Comparison of ENCODE assay signal across 24 cellular contexts in the genomic region with DNA sequence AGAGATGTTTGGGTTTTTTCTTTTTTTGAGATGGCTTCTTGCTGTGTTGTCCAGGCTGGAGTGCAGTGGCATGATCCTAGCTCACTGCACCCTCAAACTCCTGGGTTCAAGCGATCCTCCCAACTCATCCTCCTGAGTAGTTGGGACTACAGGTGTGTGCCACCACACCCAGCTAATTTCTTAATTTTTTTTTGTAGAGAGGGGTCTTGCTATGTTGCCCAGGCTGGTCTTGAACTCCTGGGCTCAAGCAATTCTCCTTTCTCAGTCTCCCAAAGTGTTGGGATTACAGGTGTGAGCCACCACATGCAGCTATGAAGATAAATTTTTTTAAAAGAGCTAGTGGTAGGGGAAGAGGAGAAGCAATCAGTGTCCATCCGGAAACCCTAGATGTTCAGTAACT.
"Had no signal": no experiment of that assay in that cellular context is flagged by ENCODE, and none has a peak within 500 bp of the region (broad histone marks: within the 10 kb centered on the region; RNA-seq: fewer than 3 reads in every experiment).

No MANE protein-coding gene starts in this region.

- H3K27ac ChIP-seq: coronary artery, esophagus muscularis mucosa, foreskin keratinocyte, gastroesophageal sphincter, heart left ventricle, hepatocyte, left lung, lower lobe of right lung had no signal

- DNase-seq: dermis blood vessel endothelial cell; dorsolateral prefrontal cortex; effector CD4-positive, alpha-beta T cell; effector memory CD4-positive, alpha-beta T cell; foreskin keratinocyte; heart left ventricle; hypothalamus; immature natural killer cell; islet precursor cell; kidney; kidney glomerular epithelial cell; left colon; left lung; left ventricle myocardium superior; lower lobe of right lung; mesenchymal stem cell; mucosa of descending colon had no signal

- H2AFZ ChIP-seq: hepatocyte had no signal

- H3K4me1 ChIP-seq: esophagus muscularis mucosa, gastroesophageal sphincter, heart left ventricle, left lung, lower lobe of right lung had no signal

- FAIRE-seq: colon, endothelial cell of umbilical vein, frontal cortex, kidney had no signal

- H3K9me3 ChIP-seq: esophagus muscularis mucosa, gastroesophageal sphincter, heart left ventricle, left lung, lower lobe of right lung, mucosa of descending colon had no signal

- H3K27me3 ChIP-seq: dorsolateral prefrontal cortex, esophagus muscularis mucosa, foreskin keratinocyte, gastroesophageal sphincter, heart left ventricle, hepatocyte, left lung had no signal

- H3K79me2 ChIP-seq: hepatocyte had no signal

- H3K4me3 ChIP-seq: coronary artery, dorsolateral prefrontal cortex, esophagus muscularis mucosa, gastroesophageal sphincter, heart left ventricle, hepatocyte, left lung, lower lobe of right lung, mucosa of descending colon had no signal

- H3K4me2 ChIP-seq: hepatocyte had no signal

- ATAC-seq: foreskin keratinocyte, gastroesophageal sphincter, heart left ventricle, left lung, left ventricle myocardium superior, lower lobe of right lung, mucosa of descending colon had no signal
